Comparison of ENCODE assay signal across 2 cellular contexts in genomic region chr11:831132-831864, GRCh38.
TF ChIP-seq lines count a peak whose summit lies in the region.

No MANE protein-coding gene starts in this region.

TF ChIP-seq in SK-N-SH, 30 proteins besides CTCF, POLR2A, EP300 and RAD21 (continued from another document):
- TF ChIP-seq USF2 (IDR thresholded peaks at IDR 0.05; ENCODE audit: borderline replicate concordance, low read depth, low read length) (no peak), ZBTB33 (IDR thresholded peaks at IDR 0.05; ENCODE audit: borderline replicate concordance, low read depth) (no peak), NFIC (IDR thresholded peaks at IDR 0.05; ENCODE audit: borderline replicate concordance) (peak; percentile 62), SMC3 (IDR thresholded peaks at IDR 0.05; ENCODE audit: low read depth, low read length) (no peak), RFX5 (IDR thresholded peaks at IDR 0.05; ENCODE audit: low read length) (no peak), MXI1 (IDR thresholded peaks at IDR 0.05; ENCODE audit: low read depth, low read length) (0 out of 2 replicates have a peak, but pooled peaks have one; percentile 1), FOSL2 (IDR thresholded peaks at IDR 0.05; ENCODE audit: borderline replicate concordance, low read depth) (peak; percentile 57; the same call in 1 of the 2 replicates)

TF ChIP-seq in SK-N-SH treated with all-trans-retinoic acid at 6 μM for 48 hours, 23 proteins besides CTCF, POLR2A, EP300 and RAD21 (continued from another document):
- TF ChIP-seq, protein P1, sequence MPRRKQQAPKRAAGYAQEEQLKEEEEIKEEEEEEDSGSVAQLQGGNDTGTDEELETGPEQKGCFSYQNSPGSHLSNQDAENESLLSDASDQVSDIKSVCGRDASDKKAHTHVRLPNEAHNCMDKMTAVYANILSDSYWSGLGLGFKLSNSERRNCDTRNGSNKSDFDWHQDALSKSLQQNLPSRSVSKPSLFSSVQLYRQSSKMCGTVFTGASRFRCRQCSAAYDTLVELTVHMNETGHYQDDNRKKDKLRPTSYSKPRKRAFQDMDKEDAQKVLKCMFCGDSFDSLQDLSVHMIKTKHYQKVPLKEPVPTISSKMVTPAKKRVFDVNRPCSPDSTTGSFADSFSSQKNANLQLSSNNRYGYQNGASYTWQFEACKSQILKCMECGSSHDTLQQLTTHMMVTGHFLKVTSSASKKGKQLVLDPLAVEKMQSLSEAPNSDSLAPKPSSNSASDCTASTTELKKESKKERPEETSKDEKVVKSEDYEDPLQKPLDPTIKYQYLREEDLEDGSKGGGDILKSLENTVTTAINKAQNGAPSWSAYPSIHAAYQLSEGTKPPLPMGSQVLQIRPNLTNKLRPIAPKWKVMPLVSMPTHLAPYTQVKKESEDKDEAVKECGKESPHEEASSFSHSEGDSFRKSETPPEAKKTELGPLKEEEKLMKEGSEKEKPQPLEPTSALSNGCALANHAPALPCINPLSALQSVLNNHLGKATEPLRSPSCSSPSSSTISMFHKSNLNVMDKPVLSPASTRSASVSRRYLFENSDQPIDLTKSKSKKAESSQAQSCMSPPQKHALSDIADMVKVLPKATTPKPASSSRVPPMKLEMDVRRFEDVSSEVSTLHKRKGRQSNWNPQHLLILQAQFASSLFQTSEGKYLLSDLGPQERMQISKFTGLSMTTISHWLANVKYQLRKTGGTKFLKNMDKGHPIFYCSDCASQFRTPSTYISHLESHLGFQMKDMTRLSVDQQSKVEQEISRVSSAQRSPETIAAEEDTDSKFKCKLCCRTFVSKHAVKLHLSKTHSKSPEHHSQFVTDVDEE (CRISPR knock-in tag; IDR thresholded peaks at IDR 0.05): no peak
- no peak for TF ChIP-seq BACH2 (CRISPR knock-in tag; IDR thresholded peaks at IDR 0.05; ENCODE audit: borderline replicate concordance)
- TF ChIP-seq ZNF565 (CRISPR knock-in tag; conservative IDR thresholded peaks at IDR 0.05; ENCODE audit: low read depth): no peak
- TF ChIP-seq TCF4 (CRISPR knock-in tag; IDR thresholded peaks at IDR 0.05; ENCODE audit: borderline replicate concordance): no peak
- no peak for TF ChIP-seq ISL1 (CRISPR knock-in tag; IDR thresholded peaks at IDR 0.05)
- no peak for TF ChIP-seq ZFP3 (CRISPR knock-in tag; IDR thresholded peaks at IDR 0.05)
- TF ChIP-seq, protein P2, sequence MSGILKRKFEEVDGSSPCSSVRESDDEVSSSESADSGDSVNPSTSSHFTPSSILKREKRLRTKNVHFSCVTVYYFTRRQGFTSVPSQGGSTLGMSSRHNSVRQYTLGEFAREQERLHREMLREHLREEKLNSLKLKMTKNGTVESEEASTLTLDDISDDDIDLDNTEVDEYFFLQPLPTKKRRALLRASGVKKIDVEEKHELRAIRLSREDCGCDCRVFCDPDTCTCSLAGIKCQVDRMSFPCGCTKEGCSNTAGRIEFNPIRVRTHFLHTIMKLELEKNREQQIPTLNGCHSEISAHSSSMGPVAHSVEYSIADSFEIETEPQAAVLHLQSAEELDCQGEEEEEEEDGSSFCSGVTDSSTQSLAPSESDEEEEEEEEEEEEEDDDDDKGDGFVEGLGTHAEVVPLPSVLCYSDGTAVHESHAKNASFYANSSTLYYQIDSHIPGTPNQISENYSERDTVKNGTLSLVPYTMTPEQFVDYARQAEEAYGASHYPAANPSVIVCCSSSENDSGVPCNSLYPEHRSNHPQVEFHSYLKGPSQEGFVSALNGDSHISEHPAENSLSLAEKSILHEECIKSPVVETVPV (CRISPR knock-in tag; IDR thresholded peaks at IDR 0.05): no peak
- TF ChIP-seq ARNTL (CRISPR knock-in tag; IDR thresholded peaks at IDR 0.05; ENCODE audit: borderline replicate concordance, low read depth): no peak
- TF ChIP-seq CREB5 (CRISPR knock-in tag; IDR thresholded peaks at IDR 0.05; ENCODE audit: low read depth): no peak
- TF ChIP-seq GLIS3 (CRISPR knock-in tag; IDR thresholded peaks at IDR 0.05): no peak
- no peak for TF ChIP-seq CSDC2 (CRISPR knock-in tag; IDR thresholded peaks at IDR 0.05)
TF ChIP-seq in SK-N-SH treated with all-trans-retinoic acid at 6 μM for 48 hours: peak in this region for 0.
